Comparison of ENCODE assay signal across 22 cellular contexts in the genomic region with DNA sequence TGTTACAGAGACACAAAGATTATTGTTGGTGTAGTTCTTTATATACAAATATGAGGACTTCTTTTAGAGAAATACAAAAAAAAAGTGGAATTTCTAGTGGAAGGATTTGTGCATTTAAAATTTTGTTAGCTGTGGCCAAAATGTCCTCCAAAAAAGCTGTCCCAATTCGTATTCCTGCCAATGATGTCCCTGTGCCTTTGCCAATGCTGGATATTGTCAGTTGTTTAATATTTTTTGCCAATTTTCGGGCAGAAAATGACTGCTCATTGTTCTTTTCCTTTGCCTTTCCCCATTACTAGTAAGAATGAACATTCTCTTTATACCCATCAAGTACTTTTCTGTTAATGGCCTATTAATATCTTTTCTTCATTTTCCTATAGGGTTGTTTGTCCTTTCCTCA.
A peak's percentile ranks its signal among the peaks of the same experiment; 100 is the strongest.
DNase-seq lines count a peak whose midpoint lies in the region; ATAC-seq and TF ChIP-seq lines count a peak whose summit lies in the region.
"Had no signal": no experiment of that assay in that cellular context is flagged by ENCODE, and none has a peak within 500 bp of the region (broad histone marks: within the 10 kb centered on the region; RNA-seq: fewer than 3 reads in every experiment).

No MANE protein-coding gene starts in this region.

- H3K36me3 ChIP-seq in adipocyte (ENCODE audit: control insufficient read depth, insufficient read depth, low read length, severe bottlenecking), result no peaks in the 10 kb centered on the region
- H3K36me3 ChIP-seq: left lung, pancreas had no signal

- H3K4me3 ChIP-seq in adipocyte (ENCODE audit: low read length), result no peak overlapping the region
- H3K4me3 ChIP-seq: left lung, pancreas had no signal

- no peaks in the 10 kb centered on the region for H3K27me3 ChIP-seq in adipocyte (replicated peaks; ENCODE audit: control insufficient read depth, insufficient read depth, low read length)
- H3K27me3 ChIP-seq: left lung, pancreas had no signal

- TF ChIP-seq CTCF in mesothelial cell of epicardium (IDR thresholded peaks at IDR 0.05; ENCODE audit: unreplicated experiment) (no peak), GM13977 (IDR thresholded peaks at IDR 0.05; ENCODE audit: extremely low read depth, insufficient read depth, missing control alignments) (no peak)

- in situ Hi-C loops in G401 (cut with HindIII; ENCODE audit: low sequenced_read_pairs) (no loop called here), GM13977 (cut with MboI; ENCODE audit: low pct_unique_long_range_greater_than_20kb, low sequenced_read_pairs, unreplicated experiment) (loop anchor here (10.0 kb wide), 1 partner anchor 960 kb away; no protein-coding TSS in a partner anchor)

- H3K9me3 Mint-ChIP-seq in mesothelial cell of epicardium, result no peaks in the 10 kb centered on the region
- H3K9me3 Mint-ChIP-seq: activated B cell treated with CpG ODN at 0.5 μM for 24 hours, H9 had no signal

- H3K9ac ChIP-seq in adipocyte (ENCODE audit: low read length), result peak overlapping the region; percentile 81

- peaks cover 6% of the 10 kb centered on the region for H3K36me3 Mint-ChIP-seq in mesothelial cell of epicardium
- H3K36me3 Mint-ChIP-seq: CD4-positive, CD25-positive, alpha-beta regulatory T cell had no signal

- no peaks in the 10 kb centered on the region for H3K27me3 Mint-ChIP-seq in mesothelial cell of epicardium (ENCODE audit: low read depth)
- H3K27me3 Mint-ChIP-seq: activated B cell treated with CpG ODN at 0.5 μM for 24 hours had no signal

- no peak overlapping the region for H3K4me3 Mint-ChIP-seq in mesothelial cell of epicardium
- H3K4me3 Mint-ChIP-seq: activated B cell treated with CpG ODN at 0.5 μM for 24 hours; CD4-positive, CD25-positive, alpha-beta regulatory T cell; H9 had no signal

- DNase-seq in G401 (ENCODE audit: low spot score) (peak; percentile 89), adipocyte (ENCODE audit: low read depth) (no peak), mesothelial cell of epicardium (ENCODE audit: low spot score in 2 of 2, unreplicated experiment in 2 of 2) (no peak), superior temporal gyrus (ENCODE audit: extremely low spot score) (peak; percentile 56), T-helper 2 cell (no peak), GM13977 (ENCODE audit: low spot score) (no peak)
- DNase-seq: activated B cell treated with CpG ODN at 0.5 μM for 24 hours; activated CD4-positive, alpha-beta T cell treated with anti-CD3 and anti-CD28 coated beads, Interleukin-2, amount 50 U/mL, for 4 hours; activated CD8-positive, alpha-beta memory T cell treated with anti-CD3 and anti-CD28 coated beads, Interleukin-2, amount 50 U/mL, for 4 hours; activated naive CD4-positive, alpha-beta T cell treated with anti-CD3 and anti-CD28 coated beads, Interleukin-2, amount 50 U/mL, for 16 hours; CD4-positive, CD25-positive, alpha-beta regulatory T cell; central memory CD4-positive, alpha-beta T cell; H9; Kasumi-1; left lung; NCI-H1048; NCI-H2029; NCI-H345; NCI-H774; OCI-M1; pancreas had no signal

- peaks cover 81% of the 10 kb centered on the region for H3K4me1 ChIP-seq in adipocyte (ENCODE audit: control insufficient read depth, insufficient read depth, low read length)
- H3K4me1 ChIP-seq: pancreas had no signal

- ATAC-seq in GM21737 (IDR thresholded peaks at IDR 0.05; ENCODE audit: unreplicated experiment), result no peak
- ATAC-seq: left lung, pancreas had no signal

- H3K4me1 Mint-ChIP-seq in mesothelial cell of epicardium, result peaks cover 58% of the 10 kb centered on the region
- H3K4me1 Mint-ChIP-seq: activated B cell treated with CpG ODN at 0.5 μM for 24 hours; CD4-positive, CD25-positive, alpha-beta regulatory T cell; H9 had no signal

- no peaks in the 10 kb centered on the region for H3K9me3 ChIP-seq in adipocyte (ENCODE audit: control insufficient read depth, low read length)
- H3K9me3 ChIP-seq: left lung, pancreas had no signal

- H3K27ac Mint-ChIP-seq in mesothelial cell of epicardium, result peak overlapping the region; percentile 86
- H3K27ac Mint-ChIP-seq: activated B cell treated with CpG ODN at 0.5 μM for 24 hours; CD4-positive, CD25-positive, alpha-beta regulatory T cell; H9 had no signal

Comparison
In these comparisons a context has a peak if more than half of its experiments do, and no peak if none do; other contexts are left out.
1. DNase-seq: peak in G401 (single experiment) and superior temporal gyrus (single experiment); none in adipocyte (single experiment), mesothelial cell of epicardium (0 of 2), T-helper 2 cell (0 of 5) and GM13977 (single experiment).